Comparison of ENCODE assay signal across 19 cellular contexts in genomic region chr17:34633351-34633750, GRCh38. TPM values are rescaled to one million over a fixed set of nuclear protein-coding genes. Genes with fewer than 3 reads are reported as not detected.
DNase-seq lines count a peak whose midpoint lies in the region; ATAC-seq lines count a peak whose summit lies in the region.
"Had no signal": no experiment of that assay in that cellular context is flagged by ENCODE, and none has a peak within 500 bp of the region (broad histone marks: within the 10 kb centered on the region; RNA-seq: fewer than 3 reads in every experiment).

No MANE protein-coding gene starts in this region.

- no peak overlapping the region for H3K4me2 ChIP-seq in Karpas-422 (ENCODE audit: low read depth, low read length, poor library complexity, severe bottlenecking)

- H4K20me1 ChIP-seq in Karpas-422 (ENCODE audit: insufficient read depth, low read depth, low read length) = no peaks in the 10 kb centered on the region

- DNase-seq in DMS79 treated with DMSO at 0.1 percent for 48 hours (lab: John Stamatoyannopoulos, UW) (peak; percentile 83), NCI-H128 (lab: John Stamatoyannopoulos, UW; ENCODE audit: unreplicated experiment) (peak; percentile 69), NCI-H748 treated with DMSO at 0.1 percent for 48 hours (lab: John Stamatoyannopoulos, UW) (peak; percentile 14), iPS-NIHi11 (ENCODE audit: low spot score) (peak; percentile 46), left ventricle myocardium superior (no peak), GF-D8 (lab: John Stamatoyannopoulos, UW) (no peak), Right ventricle myocardium inferior (ENCODE audit: missing footprints) (no peak), Karpas-422 (no peak)
- DNase-seq: activated CD8-positive, alpha-beta memory T cell treated with anti-CD3 and anti-CD28 coated beads, Interleukin-2, amount 10 ng/mL, durations not matched to agents 7 days and 5 days; AML-193; colonic mucosa; gastrocnemius medialis; midbrain; occipital lobe; stimulated activated CD4-positive, alpha-beta T cell treated with anti-CD3 and anti-CD28 coated beads, Interleukin-4, amount 100 ng/mL, for 1 hour; SW 1271; testis had no signal

- H3K79me2 ChIP-seq in Karpas-422 (ENCODE audit: low read length) = no peaks in the 10 kb centered on the region

- no peaks in the 10 kb centered on the region for H3K9me3 ChIP-seq in Karpas-422 (ENCODE audit: low read length)
- H3K9me3 ChIP-seq: colonic mucosa, gastrocnemius medialis, Peyer's patch, testis had no signal

- H3K4me1 ChIP-seq in Karpas-422 (ENCODE audit: low read length) = no peaks in the 10 kb centered on the region; the same call in 1 of the 2 replicates
- H3K4me1 ChIP-seq: gastrocnemius medialis had no signal

- H2AFZ ChIP-seq in Karpas-422 (ENCODE audit: low read length) = no peak overlapping the region

- H3K36me3 ChIP-seq in Karpas-422 (ENCODE audit: insufficient read depth, low read length) = no peaks in the 10 kb centered on the region
- H3K36me3 ChIP-seq: colonic mucosa, gastrocnemius medialis, Peyer's patch had no signal

- no peak overlapping the region for H3K4me3 ChIP-seq in Karpas-422 (ENCODE audit: low read length)
- H3K4me3 ChIP-seq: colonic mucosa, gastrocnemius medialis, Peyer's patch, testis had no signal

- no peaks in the 10 kb centered on the region for H3K27me3 ChIP-seq in Karpas-422 (ENCODE audit: low read length)
- H3K27me3 ChIP-seq: Peyer's patch, testis had no signal

- H3K27ac ChIP-seq in Karpas-422 (ENCODE audit: low read length) = no peak overlapping the region
- H3K27ac ChIP-seq: colonic mucosa, gastrocnemius medialis, Peyer's patch, testis, VCaP had no signal

- intact Hi-C loops in left ventricle myocardium superior (cut with micrococcal nuclease) (no loop called here), Right ventricle myocardium inferior (cut with DNase I) (loop anchor here (10.0 kb wide), 1 partner anchor 89 kb away; no protein-coding TSS in a partner anchor)

- no peak for ATAC-seq in left ventricle myocardium superior
- no peak for ATAC-seq in Right ventricle myocardium inferior
- ATAC-seq: activated CD8-positive, alpha-beta memory T cell treated with anti-CD3 and anti-CD28 coated beads, Interleukin-2, amount 10 ng/mL, durations not matched to agents 7 days and 5 days; gastrocnemius medialis had no signal

- no peak overlapping the region for H3K9ac ChIP-seq in Karpas-422 (ENCODE audit: low read length)

- H3K9me2 ChIP-seq in Karpas-422 (replicated peaks; ENCODE audit: insufficient read depth, low read length) = no peaks in the 10 kb centered on the region

RNA-seq across cellular contexts. Expression of gene TMEM132E, which starts 54.0 kb away (rescaled TPM):
- not detected for total RNA-seq in left ventricle myocardium superior
- total RNA-seq in Right ventricle myocardium inferior = not detected
- not detected in 2 replicates for total RNA-seq in Karpas-422 (2014; rRNA removed; shearing (Covaris generic); ENCODE audit: low replicate concordance)
- total RNA-seq: activated CD8-positive, alpha-beta memory T cell treated with anti-CD3 and anti-CD28 coated beads, Interleukin-2, amount 10 ng/mL, durations not matched to agents 7 days and 5 days; gastrocnemius medialis had no signal

Comparison
In these comparisons a context has a peak if more than half of its experiments do, and no peak if none do; other contexts are left out.
1. DNase-seq: peak in DMS79 treated with DMSO at 0.1 percent for 48 hours (single experiment), NCI-H128 (single experiment), NCI-H748 treated with DMSO at 0.1 percent for 48 hours (single experiment) and iPS-NIHi11 (single experiment); none in left ventricle myocardium superior (single experiment), GF-D8 (single experiment), Right ventricle myocardium inferior (single experiment) and Karpas-422 (single experiment).